ENCODE assay signal across 28 cellular contexts in genomic region chr10:12843296-12843945, GRCh38.
"Had no signal": no experiment of that assay in that cellular context is flagged by ENCODE, and none has a peak within 500 bp of the region (broad histone marks: within the 10 kb centered on the region; RNA-seq: fewer than 3 reads in every experiment).

No MANE protein-coding gene starts in this region.

- ATAC-seq: activated CD4-positive, CD25-positive, alpha-beta regulatory T cell treated with anti-CD3 and anti-CD28 coated beads, Interleukin-2, amount 50 U/mL, for 24 hours; activated CD8-positive, alpha-beta T cell treated with anti-CD3 and anti-CD28 coated beads for 36 hours; activated T-cell treated with anti-CD3 and anti-CD28 coated beads, Interleukin-2, amount 50 U/mL, for 72 hours; Panc1; SK-N-SH treated with all-trans-retinoic acid at 6 μM for 48 hours had no signal

- H3K4me1 Mint-ChIP-seq: activated naive CD4-positive, alpha-beta T cell treated with anti-CD3 and anti-CD28 coated beads, Interleukin-2, amount 10 ng/mL, durations not matched to agents 7 days and 5 days; activated naive CD8-positive, alpha-beta T cell treated with anti-CD3 and anti-CD28 coated beads for 36 hours; IgD-negative memory B cell had no signal

- H3K9me3 ChIP-seq: SJSA1 had no signal

- H3K27ac Mint-ChIP-seq: activated CD8-positive, alpha-beta T cell treated with anti-CD3 and anti-CD28 coated beads for 36 hours; activated naive CD4-positive, alpha-beta T cell treated with anti-CD3 and anti-CD28 coated beads, Interleukin-2, amount 10 ng/mL, durations not matched to agents 7 days and 5 days; activated naive CD8-positive, alpha-beta T cell treated with anti-CD3 and anti-CD28 coated beads for 36 hours; activated T-cell treated with anti-CD3 and anti-CD28 coated beads, Interleukin-2, amount 50 U/mL, for 72 hours; activated T-helper 2 cell treated with anti-CD3 and anti-CD28 coated beads, Interferon-gamma antibody, Interleukin-2, Interleukin-4, amounts not matched to agents 10 μg/mL and 5 μg/mL and 100 μg/mL, durations not matched to agents 14 hours and 24 hours and 36 hours; IgD-negative memory B cell; T-helper 2 cell treated with Interferon-gamma antibody and Interleukin-4, amounts not matched to agents 5 μg/mL and 100 μg/mL, for 36 hours had no signal

- H3K36me3 Mint-ChIP-seq: activated naive CD4-positive, alpha-beta T cell treated with anti-CD3 and anti-CD28 coated beads, Interleukin-2, amount 10 ng/mL, durations not matched to agents 7 days and 5 days; activated naive CD8-positive, alpha-beta T cell treated with anti-CD3 and anti-CD28 coated beads for 36 hours; IgD-negative memory B cell had no signal

- H3K4me3 Mint-ChIP-seq: activated CD8-positive, alpha-beta T cell treated with anti-CD3 and anti-CD28 coated beads for 36 hours; activated naive CD4-positive, alpha-beta T cell treated with anti-CD3 and anti-CD28 coated beads, Interleukin-2, amount 10 ng/mL, durations not matched to agents 7 days and 5 days; activated naive CD8-positive, alpha-beta T cell treated with anti-CD3 and anti-CD28 coated beads for 36 hours; activated T-cell treated with anti-CD3 and anti-CD28 coated beads, Interleukin-2, amount 50 U/mL, for 72 hours; IgD-negative memory B cell; T-helper 2 cell treated with Interferon-gamma antibody and Interleukin-4, amounts not matched to agents 5 μg/mL and 100 μg/mL, for 36 hours had no signal

- H3K36me3 ChIP-seq: SJSA1 had no signal

- H3K27me3 ChIP-seq: SJSA1 had no signal

- DNase-seq: activated CD4-positive, alpha-beta T cell treated with anti-CD3 and anti-CD28 coated beads for 4 hours; activated CD8-positive, alpha-beta memory T cell treated with anti-CD3 and anti-CD28 coated beads, Interleukin-2, amount 50 U/mL, for 4 hours; activated CD8-positive, alpha-beta T cell treated with anti-CD3 and anti-CD28 coated beads for 36 hours; activated gamma-delta T cell treated with Interleukin-2 at 50 U/mL for 16 hours; activated naive CD4-positive, alpha-beta T cell treated with anti-CD3 and anti-CD28 coated beads, Interleukin-2, amount 10 ng/mL, durations not matched to agents 7 days and 5 days; activated naive CD8-positive, alpha-beta T cell treated with anti-CD3 and anti-CD28 coated beads for 36 hours; activated T-cell treated with anti-CD3 and anti-CD28 coated beads, Interleukin-2, amount 50 U/mL, for 72 hours; KG1; NCI-H1092; NCI-H1417; NCI-H1694; NCI-H2029; NCI-H2107; NCI-H2171 treated with DMSO at 0.1 percent for 48 hours; NCI-H226; NCI-H526 treated with DMSO at 0.1 percent for 48 hours; NK-92 treated with Interleukin-12 subunit alpha and Interleukin-12 subunit beta, amount 100 ng/mL, for 24 hours; OCI-M1; Right ventricle myocardium superior; RPMI8226; SW 1271 had no signal

- H3K9me3 Mint-ChIP-seq: activated CD8-positive, alpha-beta T cell treated with anti-CD3 and anti-CD28 coated beads for 36 hours; activated naive CD4-positive, alpha-beta T cell treated with anti-CD3 and anti-CD28 coated beads, Interleukin-2, amount 10 ng/mL, durations not matched to agents 7 days and 5 days; activated naive CD8-positive, alpha-beta T cell treated with anti-CD3 and anti-CD28 coated beads for 36 hours; activated T-cell treated with anti-CD3 and anti-CD28 coated beads, Interleukin-2, amount 50 U/mL, for 72 hours; activated T-helper 2 cell treated with anti-CD3 and anti-CD28 coated beads, Interferon-gamma antibody, Interleukin-2, Interleukin-4, amounts not matched to agents 10 μg/mL and 5 μg/mL and 100 μg/mL, durations not matched to agents 14 hours and 24 hours and 36 hours; T-helper 2 cell treated with Interferon-gamma antibody and Interleukin-4, amounts not matched to agents 5 μg/mL and 100 μg/mL, for 36 hours had no signal

- H3K4me3 ChIP-seq: SJSA1 had no signal
